ENCODE assay signal across 13 cellular contexts in the genomic region with DNA sequence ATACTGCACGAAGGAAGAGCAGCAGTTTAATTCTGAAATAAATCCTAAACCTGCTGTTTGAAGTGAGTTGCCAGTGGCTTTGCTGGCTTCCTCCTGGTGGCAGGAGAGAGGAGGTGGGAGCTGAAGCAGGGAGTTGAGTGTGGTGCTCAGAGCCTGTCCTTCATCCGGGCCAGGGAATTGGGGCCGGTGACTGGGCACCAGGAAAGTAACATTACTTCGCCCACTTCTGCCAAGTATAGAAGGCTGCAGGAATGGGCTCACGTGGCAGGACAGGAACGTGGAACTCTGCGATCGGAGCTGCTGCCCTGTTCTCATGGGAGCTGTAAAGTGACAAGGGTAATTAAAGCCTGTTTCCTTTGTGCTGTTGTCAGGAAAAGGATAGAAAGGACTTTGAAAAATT. TPM values are rescaled to one million over a fixed set of nuclear protein-coding genes. Genes with fewer than 3 reads are reported as not detected.
DNase-seq lines count a peak whose midpoint lies in the region; ATAC-seq and TF ChIP-seq lines count a peak whose summit lies in the region.
"Had no signal": no experiment of that assay in that cellular context is flagged by ENCODE, and none has a peak within 500 bp of the region (broad histone marks: within the 10 kb centered on the region; RNA-seq: fewer than 3 reads in every experiment).

No MANE protein-coding gene starts in this region.

- H3K36me3 ChIP-seq in adipocyte (ENCODE audit: control insufficient read depth, insufficient read depth, low read length, severe bottlenecking) (peaks cover 57% of the 10 kb centered on the region), skeletal muscle tissue (ENCODE audit: control insufficient read depth in 3 of 3, insufficient read depth in 3 of 3, low read length in 3 of 3) (peaks cover 44 to 63% (median 60%) of the 10 kb centered on the region in 3 donors)
- H3K36me3 ChIP-seq: colonic mucosa had no signal

- H3K27me3 ChIP-seq in adipocyte (replicated peaks; ENCODE audit: control insufficient read depth, insufficient read depth, low read length) (no peaks in the 10 kb centered on the region), skeletal muscle tissue (ENCODE audit: control insufficient read depth in 3 of 3, insufficient read depth in 3 of 3, low read length in 3 of 3) (no peaks in the 10 kb centered on the region)
- H3K27me3 ChIP-seq: colonic mucosa had no signal

- intact Hi-C loops in Right ventricle myocardium superior (cut with DNase I) = no loop called here

- peak; percentile 13 for TF ChIP-seq CTCF in HFF-Myc (IDR thresholded peaks at IDR 0.05; ENCODE audit: low read depth, low read length, missing control alignments)

- DNase-seq in HFF-Myc (ENCODE audit: extremely low read depth, low read depth) (no peak), adipocyte (ENCODE audit: low read depth) (no peak), Right ventricle myocardium superior (peak; percentile 63), SW 1271 (lab: John Stamatoyannopoulos, UW) (no peak), activated gamma-delta T cell (lab: John Stamatoyannopoulos, UW) (no peak)
- no peak for DNase-seq in activated CD4-positive, alpha-beta T cell treated with anti-CD3 and anti-CD28 coated beads for 1 hour
- DNase-seq in stimulated activated CD4-positive, alpha-beta T cell treated with anti-CD3 and anti-CD28 coated beads, Interleukin-2, amount 100 ng/mL, for 24 hours = no peak
- DNase-seq: colonic mucosa; NCI-H2081 treated with DMSO at 0.1 percent for 48 hours; stimulated activated CD4-positive, alpha-beta T cell treated with anti-CD3 and anti-CD28 coated beads, Interleukin-2, amount 100 ng/mL, for 48 hours had no signal

- ATAC-seq in Right ventricle myocardium superior (ENCODE audit: poor library complexity) = peak; percentile 71
- ATAC-seq: K562 had no signal

- H3K27ac ChIP-seq in skeletal muscle tissue (ENCODE audit: low read depth, low read length) = peak overlapping the region; percentile 52
- H3K27ac ChIP-seq: colonic mucosa, VCaP had no signal

- H3K4me3 ChIP-seq in HFF-Myc (replicated peaks; ENCODE audit: low read depth, low read length) = no peak overlapping the region
- no peak overlapping the region for H3K4me3 ChIP-seq in adipocyte (ENCODE audit: low read length)
- H3K4me3 ChIP-seq in skeletal muscle tissue (ENCODE audit: low read length in 3 of 3) = peak overlapping the region in 1 of 3 donors; percentile 1
- H3K4me3 ChIP-seq: colonic mucosa, K562 had no signal

- H3K9ac ChIP-seq in adipocyte (ENCODE audit: low read length) (peak overlapping the region; percentile 58), skeletal muscle tissue (ENCODE audit: low read depth in 1 of 3, low read length in 3 of 3) (peak overlapping the region; percentile 15 to 64 (median 47))

- H3K4me1 ChIP-seq in adipocyte (ENCODE audit: control insufficient read depth, insufficient read depth, low read length) (peaks cover 39% of the 10 kb centered on the region), skeletal muscle tissue (ENCODE audit: control insufficient read depth in 3 of 3, insufficient read depth in 3 of 3, low read length in 3 of 3) (peaks cover 23 to 34% (median 29%) of the 10 kb centered on the region in 3 donors)
- H3K4me1 ChIP-seq: colonic mucosa had no signal

- H3K9me3 ChIP-seq in adipocyte (ENCODE audit: control insufficient read depth, low read length) = no peaks in the 10 kb centered on the region
- H3K9me3 ChIP-seq in skeletal muscle tissue (ENCODE audit: control insufficient read depth in 3 of 3, low read length in 3 of 3) = no peaks in the 10 kb centered on the region
- H3K9me3 ChIP-seq: colonic mucosa had no signal

RNA-seq across cellular contexts. Expression of gene TOR3A, which starts 8.7 kb away (rescaled TPM):
- total RNA-seq in Right ventricle myocardium superior (10.1 TPM), skeletal muscle tissue (16.7 TPM)
